Comparison of ENCODE assay signal across 1 cellular context in genomic region chr12:79546461-79547043, GRCh38.
TF ChIP-seq lines count a peak whose summit lies in the region.

No MANE protein-coding gene starts in this region.

TF ChIP-seq in IMR-90, 13 proteins besides CTCF, POLR2A, EP300 and RAD21 (continued from another document):
- TF ChIP-seq NFE2L2 (IDR thresholded peaks at IDR 0.05; ENCODE audit: low read depth, low read length) (no peak), SMC3 (IDR thresholded peaks at IDR 0.05; ENCODE audit: low read depth, low read length) (no peak), MAZ (IDR thresholded peaks at IDR 0.05; ENCODE audit: borderline replicate concordance, low read depth, low read length) (no peak), CHD1 (IDR thresholded peaks at IDR 0.05; ENCODE audit: low read depth, low read length) (no peak), ELK1 (IDR thresholded peaks at IDR 0.05; ENCODE audit: borderline replicate concordance, low read depth, low read length) (no peak)
